In the genomic region with DNA sequence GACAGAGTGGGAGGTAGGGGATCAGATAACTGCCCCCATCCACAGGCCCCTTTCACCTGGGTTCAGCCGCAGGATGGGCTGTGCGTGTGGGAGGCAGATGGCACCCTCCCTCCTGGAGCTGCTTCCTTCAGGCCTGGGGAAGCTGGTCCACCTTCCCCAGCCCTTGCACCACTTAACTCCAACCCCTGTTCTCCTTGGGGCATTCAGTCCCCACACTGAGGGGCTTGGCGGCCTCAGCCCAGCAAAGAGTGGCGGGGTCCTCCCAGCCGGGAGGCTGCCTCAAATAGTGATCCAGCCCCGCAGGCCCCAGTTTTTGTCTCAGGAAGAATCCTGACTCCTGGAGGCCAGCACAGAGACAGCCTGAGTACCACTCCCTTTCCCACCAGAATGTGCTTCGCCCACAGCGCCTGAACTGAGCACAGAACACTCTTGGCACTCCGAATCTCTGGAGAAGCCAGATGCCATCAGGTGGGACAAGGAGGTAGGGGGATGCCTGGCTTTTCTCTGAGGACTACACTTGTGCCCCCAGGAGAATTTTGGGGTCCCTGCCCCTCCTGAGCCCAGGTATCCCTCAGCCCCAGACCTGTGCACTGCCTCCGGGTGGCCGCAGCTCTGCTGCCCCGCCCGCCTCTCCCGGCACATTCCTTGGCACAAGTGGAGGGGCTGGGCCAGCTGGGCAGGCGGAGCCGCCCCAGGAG, we compare ENCODE assay signal across 12 cellular contexts. TPM values are rescaled to one million over a fixed set of nuclear protein-coding genes. Genes with fewer than 3 reads are reported as not detected.
A peak's percentile ranks its signal among the peaks of the same experiment; 100 is the strongest.
DNase-seq lines count a peak whose midpoint lies in the region; ATAC-seq, FAIRE-seq and TF ChIP-seq lines count a peak whose summit lies in the region.
"Had no signal": no experiment of that assay in that cellular context is flagged by ENCODE, and none has a peak within 500 bp of the region (broad histone marks: within the 10 kb centered on the region; RNA-seq: fewer than 3 reads in every experiment).

No MANE protein-coding gene starts in this region.

- intact Hi-C loops in heart left ventricle (cut with DNase I) (loop anchor here in 1 of 10 donors (10.0 kb wide), 1 partner anchor 68 kb away; no protein-coding TSS in a partner anchor), activated B cell treated with CpG ODN at 0.5 μM for 24 hours (cut with micrococcal nuclease) (no loop called here)

- no peaks in the 10 kb centered on the region for H3K9me3 ChIP-seq in heart left ventricle
- no peaks in the 10 kb centered on the region for H3K9me3 ChIP-seq in right atrium auricular region
- H3K9me3 ChIP-seq: breast epithelium had no signal

- H3K36me3 ChIP-seq in heart left ventricle (peaks cover 0 to 39% (median 31%) of the 10 kb centered on the region in 9 donors), right atrium auricular region (peaks cover 28% of the 10 kb centered on the region)

- no peak overlapping the region for H3K27ac ChIP-seq in heart left ventricle
- no peak overlapping the region for H3K27ac ChIP-seq in right atrium auricular region
- H3K27ac ChIP-seq: PC-9 had no signal

- H3K27ac Mint-ChIP-seq in activated B cell treated with CpG ODN at 0.5 μM for 24 hours (no peak overlapping the region), HFFc6 (no peak overlapping the region)

- no peak for FAIRE-seq in urothelium cell line (lab: Jason Lieb, UNC)

- TF ChIP-seq CTCF in heart left ventricle (IDR thresholded peaks at IDR 0.05) (no peak), right atrium auricular region (IDR thresholded peaks at IDR 0.05) (no peak), activated B cell treated with CpG ODN at 0.5 μM for 24 hours (IDR thresholded peaks at IDR 0.05) (no peak), HFFc6 (IDR thresholded peaks at IDR 0.05) (no peak)

- H3K27me3 ChIP-seq in heart left ventricle (peaks cover 0 to 17% (median 14%) of the 10 kb centered on the region in 9 donors), right atrium auricular region (no peaks in the 10 kb centered on the region)
- H3K27me3 ChIP-seq: breast epithelium had no signal

- POLR2A ChIA-PET in activated B cell treated with CpG ODN at 0.5 μM for 24 hours (lab: Charles Lee): interaction anchor here (1.1 kb wide), 1 partner anchor 36 kb away, joined by 3 read pairs; the partner anchor contains the start of gene SMG5

- no peak for TF ChIP-seq POLR2A in heart left ventricle (IDR thresholded peaks at IDR 0.05)

- 43 to 67% (median 55%) methylated on average over 10 to 16 of the region's 16 CpGs for WGBS in heart left ventricle, 4 donors

- CTCF ChIA-PET in activated B cell treated with CpG ODN at 0.5 μM for 24 hours (lab: Charles Lee): no interaction called here

- no peak overlapping the region for H3K4me3 ChIP-seq in heart left ventricle
- no peak overlapping the region for H3K4me3 ChIP-seq in right atrium auricular region
- H3K4me3 ChIP-seq: PC-9 had no signal

- H3K4me1 Mint-ChIP-seq in activated B cell treated with CpG ODN at 0.5 μM for 24 hours (peaks cover 17% of the 10 kb centered on the region), HFFc6 (ENCODE audit: low read depth) (no peaks in the 10 kb centered on the region; the same call in 1 of the 2 replicates)

- peaks cover 28% of the 10 kb centered on the region for H3K36me3 Mint-ChIP-seq in activated B cell treated with CpG ODN at 0.5 μM for 24 hours (ENCODE audit: low read depth)
- no peaks in the 10 kb centered on the region for H3K36me3 Mint-ChIP-seq in HFFc6 (ENCODE audit: low read depth)

- no peaks in the 10 kb centered on the region for H3K27me3 Mint-ChIP-seq in activated B cell treated with CpG ODN at 0.5 μM for 24 hours
- H3K27me3 Mint-ChIP-seq in HFFc6 (ENCODE audit: insufficient read depth): peaks cover 10% of the 10 kb centered on the region
- H3K27me3 Mint-ChIP-seq: CD4-positive, alpha-beta memory T cell had no signal

- ATAC-seq in heart left ventricle (peak in 3 of 4 donors; percentile 19 to 37 (median 31)), activated B cell treated with CpG ODN at 0.5 μM for 24 hours (ENCODE audit: low read depth) (no peak), left lobe of liver (peak; percentile 58), GM21528 (IDR thresholded peaks at IDR 0.05; ENCODE audit: low FRiP score, unreplicated experiment) (no peak), HG02973 (IDR thresholded peaks at IDR 0.05; ENCODE audit: unreplicated experiment) (no peak)

- H3K4me3 Mint-ChIP-seq in activated B cell treated with CpG ODN at 0.5 μM for 24 hours (peak overlapping the region; percentile 35), HFFc6 (no peak overlapping the region)

- H3K9me3 Mint-ChIP-seq in activated B cell treated with CpG ODN at 0.5 μM for 24 hours (no peaks in the 10 kb centered on the region), HFFc6 (no peaks in the 10 kb centered on the region)
- H3K9me3 Mint-ChIP-seq: CD4-positive, alpha-beta memory T cell had no signal

- DNase-seq in heart left ventricle (no peak), right atrium auricular region (ENCODE audit: low spot score) (no peak), activated B cell treated with CpG ODN at 0.5 μM for 24 hours (no peak), left lobe of liver (ENCODE audit: low spot score) (no peak), urothelium cell line (ENCODE audit: low spot score) (peak; percentile 36), HFFc6 (no peak)
- DNase-seq: CD4-positive, alpha-beta memory T cell; NCI-H1694; PC-9 had no signal

- peaks cover 3 to 57% (median 32%) of the 10 kb centered on the region in 12 donors for H3K4me1 ChIP-seq in heart left ventricle
- H3K4me1 ChIP-seq in right atrium auricular region: peaks cover 0 to 49% of the 10 kb centered on the region in 2 donors

RNA-seq across cellular contexts. Expression of gene PAQR6, which starts 0.9 kb away (rescaled TPM):
- total RNA-seq in heart left ventricle (1 to 10 TPM in 3 of 9 donors, under 1 TPM in 4, not detected in 2; 0.42 to 1.9 (median 0.92) TPM), right atrium auricular region (not detected), activated B cell treated with CpG ODN at 0.5 μM for 24 hours (1.6 and 1.8 TPM in 2 replicates), left lobe of liver (3.3 TPM)
- under 1 TPM; 0.26 to 0.61 TPM for polyA plus RNA-seq in heart left ventricle
- under 1 TPM; 0.45 to 0.65 (median 0.52) TPM for total RNA-seq in HFFc6 (2021; fragmentation: NEBNext Ultra II Directional; extraction: Animal tissue kit (Norgen Biotek cat#: 25700))

RNA-seq across cellular contexts. Expression of gene BGLAP, which starts 4.9 kb away (rescaled TPM):
- total RNA-seq in heart left ventricle: under 1 TPM in 6 of 9 donors, not detected in 3; 0.37 to 0.99 (median 0.65) TPM
- under 1 TPM; 0.32 to 0.57 TPM for polyA plus RNA-seq in heart left ventricle
- not detected for total RNA-seq in right atrium auricular region
- total RNA-seq in activated B cell treated with CpG ODN at 0.5 μM for 24 hours: 2.7 and 3.3 TPM in 2 replicates
- total RNA-seq in left lobe of liver: 1.8 TPM
- total RNA-seq in HFFc6 (2021; fragmentation: NEBNext Ultra II Directional; extraction: Animal tissue kit (Norgen Biotek cat#: 25700)): under 1 TPM in 2 of 6 experiments, not detected in 4; 0.40 to 0.62 TPM
- polyA plus RNA-seq: CD4-positive, alpha-beta memory T cell had no signal

RNA-seq across cellular contexts. Expression of gene PMF1, which starts 34.1 kb away (rescaled TPM):
- 100 to 1,000 TPM in 1 of 9 donors, 10 to 100 TPM in 8; 57.8 to 116 (median 62.4) TPM for total RNA-seq in heart left ventricle
- 100 to 1,000 TPM; 104 to 122 TPM for polyA plus RNA-seq in heart left ventricle
- 10 to 100 TPM; 81.8 to 88.3 TPM for total RNA-seq in right atrium auricular region
- 68.8 and 75.8 TPM in 2 replicates for total RNA-seq in activated B cell treated with CpG ODN at 0.5 μM for 24 hours
- total RNA-seq in left lobe of liver: 26.6 TPM
- 10 to 100 TPM; 32.7 to 41.0 (median 39.5) TPM for total RNA-seq in HFFc6 (2021; fragmentation: NEBNext Ultra II Directional; extraction: Animal tissue kit (Norgen Biotek cat#: 25700))

RNA-seq across cellular contexts. Expression of gene SMG5, which starts 35.7 kb away (rescaled TPM):
- total RNA-seq in heart left ventricle (100 to 1,000 TPM in 1 of 9 donors, 10 to 100 TPM in 8; 60.6 to 104 (median 89.4) TPM), right atrium auricular region (10 to 100 TPM; 55.4 to 72.8 TPM), activated B cell treated with CpG ODN at 0.5 μM for 24 hours (62.6 and 77.1 TPM in 2 replicates), left lobe of liver (43.3 TPM)
- polyA plus RNA-seq in heart left ventricle: 10 to 100 TPM; 56.3 to 94.3 TPM
- 10 to 100 TPM; 46.8 to 56.5 (median 50.6) TPM for total RNA-seq in HFFc6 (2021; fragmentation: NEBNext Ultra II Directional; extraction: Animal tissue kit (Norgen Biotek cat#: 25700))

RNA-seq across cellular contexts. Expression of gene TMEM79, which starts 37.2 kb away (rescaled TPM):
- 1 to 10 TPM in 7 of 9 donors, under 1 TPM in 2; 0.83 to 2.7 (median 1.3) TPM for total RNA-seq in heart left ventricle
- polyA plus RNA-seq in heart left ventricle: 1 to 10 TPM; 1.2 to 1.6 TPM
- 1 to 10 TPM in 1 of 2 donors, under 1 TPM in 1; 0.96 to 1.0 TPM for total RNA-seq in right atrium auricular region
- 5.1 and 5.4 TPM in 2 replicates for total RNA-seq in activated B cell treated with CpG ODN at 0.5 μM for 24 hours
- total RNA-seq in left lobe of liver: 2.6 TPM
- 1 to 10 TPM; 2.0 to 2.7 (median 2.1) TPM for total RNA-seq in HFFc6 (2021; fragmentation: NEBNext Ultra II Directional; extraction: Animal tissue kit (Norgen Biotek cat#: 25700))

Comparison
In these comparisons a context has a peak if more than half of its experiments do, and no peak if none do; other contexts are left out.
1. ATAC-seq: peak in heart left ventricle (3 of 4) and left lobe of liver (single experiment); none in activated B cell treated with CpG ODN at 0.5 μM for 24 hours (single experiment), GM21528 (single experiment) and HG02973 (single experiment).